In the genomic region with DNA sequence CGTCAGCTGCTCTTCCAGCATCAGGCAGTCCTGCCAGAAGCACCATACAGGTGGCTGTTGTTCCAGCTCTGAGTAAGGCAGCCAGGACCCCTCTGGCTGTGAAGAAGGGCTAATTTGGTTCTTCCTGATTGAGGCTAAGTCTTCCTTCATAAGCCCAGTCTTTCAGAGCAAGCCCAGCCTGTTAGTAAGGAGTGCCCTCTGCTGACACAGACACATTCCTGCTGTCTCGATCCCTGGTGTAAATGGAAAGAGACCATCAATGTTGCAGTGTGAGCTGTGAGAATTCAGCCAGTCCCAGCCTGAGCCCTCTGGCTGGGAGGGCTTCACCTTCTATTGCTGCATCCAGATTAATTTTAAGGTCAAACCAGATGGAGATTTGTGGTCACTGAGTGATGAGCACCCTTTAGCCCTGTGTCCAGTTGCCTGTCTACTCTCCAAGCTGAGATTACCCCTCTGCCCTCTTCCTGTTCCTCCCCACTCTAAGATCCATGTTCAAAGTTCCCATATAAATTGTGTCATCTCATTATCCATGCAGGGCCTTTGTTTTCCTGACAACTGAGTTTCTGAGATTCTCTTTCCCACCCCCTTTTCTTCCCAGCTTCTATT, we compare ENCODE assay signal across 8 cellular contexts. TPM values are rescaled to one million over a fixed set of nuclear protein-coding genes. Genes with fewer than 3 reads are reported as not detected.
DNase-seq lines count a peak whose midpoint lies in the region; ATAC-seq and TF ChIP-seq lines count a peak whose summit lies in the region.

No MANE protein-coding gene starts in this region.

- in situ Hi-C loops in T47D (cut with HindIII; ENCODE audit: low pct_unique_long_range_greater_than_20kb, low sequenced_read_pairs), result no loop called here

- WGBS in liver, result 28% methylated on average over 2 of the region's 2 CpGs

- TF ChIP-seq POLR2A in NB4 (IDR thresholded peaks at IDR 0.05; ENCODE audit: extremely low read depth, insufficient read length), result no peak

- H3K4me1 ChIP-seq in liver (ENCODE audit: control insufficient read depth in 4 of 4, insufficient read depth in 4 of 4, low read length in 3 of 4), result no peaks in the 10 kb centered on the region

- no peaks in the 10 kb centered on the region for H3K27me3 ChIP-seq in liver (ENCODE audit: control insufficient read depth in 4 of 4, insufficient read depth in 4 of 4, low read length in 3 of 4)

- no peaks in the 10 kb centered on the region for H3K9me3 ChIP-seq in liver (ENCODE audit: control insufficient read depth in 4 of 4, low read length in 3 of 4)

- peak; percentile 68 for TF ChIP-seq RAD21 in liver (IDR thresholded peaks at IDR 0.05)

- H3K36me3 ChIP-seq in liver (ENCODE audit: control insufficient read depth in 4 of 4, insufficient read depth in 3 of 4, low read depth in 1 of 4, low read length in 3 of 4), result no peaks in the 10 kb centered on the region

- TF ChIP-seq CTCF in NB4 (IDR thresholded peaks at IDR 0.05; ENCODE audit: low read depth, low read length), result peak; percentile 36
- peak; percentile 26 for TF ChIP-seq CTCF in liver (IDR thresholded peaks at IDR 0.05; ENCODE audit: low read depth, low read length, missing input control)

- peak; percentile 80 for DNase-seq in ELF-1 (ENCODE audit: low read depth, low spot score)
- DNase-seq in NB4 (ENCODE audit: low read depth), result peak; percentile 55
- DNase-seq in T47D (ENCODE audit: low read depth in 1 of 2, low spot score in 1 of 2), result peak; percentile 43 to 75
- DNase-seq in activated effector memory CD4-positive, alpha-beta T cell treated with Interleukin-2 at 50 U/mL for 16 hours, result no peak
- no peak for DNase-seq in stimulated activated CD8-positive, alpha-beta memory T cell treated with anti-CD3 and anti-CD28 coated beads, Interleukin-4, amount 100 ng/mL, for 48 hours
- no peak for DNase-seq in OCI-M2 (lab: John Stamatoyannopoulos, UW; ENCODE audit: unreplicated experiment)

- H3K9ac ChIP-seq in liver (ENCODE audit: low read depth in 1 of 2, low read length in 2 of 2), result no peak overlapping the region

- H3K4me3 ChIP-seq in NB4 (ENCODE audit: low read depth, low read length) (no peak overlapping the region), liver (ENCODE audit: low read depth in 1 of 3, low read length in 3 of 3) (no peak overlapping the region)

- no peak for ATAC-seq in HG02884 (IDR thresholded peaks at IDR 0.05; ENCODE audit: unreplicated experiment)

- H3K27ac ChIP-seq in liver (ENCODE audit: low read depth in 1 of 2, low read length in 2 of 2), result no peak overlapping the region

TF ChIP-seq in liver, 16 proteins besides CTCF, POLR2A, EP300 and RAD21:
- no peak for TF ChIP-seq EGR1 (IDR thresholded peaks at IDR 0.05; ENCODE audit: low read depth in 2 of 2)
TF ChIP-seq in liver: peak in this region for 0.

RNA-seq across cellular contexts. Expression of a gene that starts 44.8 kb away (rescaled TPM):
- 1 to 10 TPM; 3.6 to 6.0 TPM for total RNA-seq in liver
- polyA plus RNA-seq in liver, result 1 to 10 TPM in 1 of 2 donors, under 1 TPM in 1; 0.82 to 2.6 TPM

Comparison
In these comparisons a context has a peak if more than half of its experiments do, and no peak if none do; other contexts are left out.
1. DNase-seq: peak in ELF-1 (single experiment), NB4 (single experiment) and T47D (2 of 2); none in activated effector memory CD4-positive, alpha-beta T cell treated with Interleukin-2 at 50 U/mL for 16 hours (single experiment), stimulated activated CD8-positive, alpha-beta memory T cell treated with anti-CD3 and anti-CD28 coated beads, Interleukin-4, amount 100 ng/mL, for 48 hours (single experiment) and OCI-M2 (single experiment).